In the genomic region with DNA sequence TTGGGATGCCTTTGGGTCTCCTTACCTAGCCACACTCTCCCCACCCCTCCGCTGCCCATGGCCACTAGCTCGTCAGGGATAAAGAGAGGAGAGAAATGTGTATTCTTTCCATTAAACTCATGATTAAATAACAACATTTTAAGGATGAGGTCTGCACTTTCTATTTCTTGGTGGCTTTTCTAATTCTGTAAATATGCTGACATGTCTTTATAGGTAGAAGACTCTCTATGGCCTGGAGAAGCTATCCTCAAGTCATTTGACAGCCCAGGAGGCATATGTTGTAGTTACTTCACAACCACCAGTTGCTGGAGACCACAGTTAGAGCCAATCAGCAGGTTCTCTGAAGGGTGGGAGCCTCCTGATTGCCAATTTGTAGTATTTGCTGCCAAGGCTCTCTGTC, we compare ENCODE assay signal across 19 cellular contexts.
DNase-seq lines count a peak whose midpoint lies in the region; ATAC-seq and TF ChIP-seq lines count a peak whose summit lies in the region.
"Had no signal": no experiment of that assay in that cellular context is flagged by ENCODE, and none has a peak within 500 bp of the region (broad histone marks: within the 10 kb centered on the region; RNA-seq: fewer than 3 reads in every experiment).

No MANE protein-coding gene starts in this region.

- TF ChIP-seq CTCF in HFFc6 (IDR thresholded peaks at IDR 0.05), result no peak
- no peak for TF ChIP-seq CTCF in dorsolateral prefrontal cortex (IDR thresholded peaks at IDR 0.05 in 54 of 56, conservative IDR thresholded peaks at IDR 0.05 in 2 of 56; ENCODE audit: low read depth in 1 of 56, partially characterized antibody in 56 of 56)
- TF ChIP-seq CTCF in smooth muscle cell (IDR thresholded peaks at IDR 0.05; ENCODE audit: borderline replicate concordance, insufficient read depth, poor library complexity, severe bottlenecking), result no peak
- TF ChIP-seq CTCF in sigmoid colon (IDR thresholded peaks at IDR 0.05), result no peak

- intact Hi-C loops in dorsolateral prefrontal cortex (cut with DNase I) (no loop called here), sigmoid colon (cut with DNase I) (no loop called here)

- ATAC-seq in GM19395 (IDR thresholded peaks at IDR 0.05; ENCODE audit: unreplicated experiment), result no peak

- H3K36me3 ChIP-seq in smooth muscle cell (ENCODE audit: low read depth) (no peaks in the 10 kb centered on the region), sigmoid colon (no peaks in the 10 kb centered on the region)
- H3K36me3 ChIP-seq: BLaER1, HAP-1 had no signal

- no peaks in the 10 kb centered on the region for H3K9me3 ChIP-seq in smooth muscle cell (replicated peaks; ENCODE audit: low read depth)
- no peaks in the 10 kb centered on the region for H3K9me3 ChIP-seq in sigmoid colon
- H3K9me3 ChIP-seq: BLaER1, HAP-1 had no signal

- no peak for TF ChIP-seq EP300 in sigmoid colon (IDR thresholded peaks at IDR 0.05)

- no peaks in the 10 kb centered on the region for H4K20me1 ChIP-seq in smooth muscle cell (ENCODE audit: low read depth)
- H4K20me1 ChIP-seq: BLaER1 had no signal

- peaks cover 0 to 3% (median 0%) of the 10 kb centered on the region in 45 donors for H3K27me3 ChIP-seq in dorsolateral prefrontal cortex
- H3K27me3 ChIP-seq in smooth muscle cell (ENCODE audit: low read depth), result no peaks in the 10 kb centered on the region
- H3K27me3 ChIP-seq in sigmoid colon, result no peaks in the 10 kb centered on the region
- H3K27me3 ChIP-seq: BLaER1 had no signal

- peaks cover 14% of the 10 kb centered on the region for H3K4me1 ChIP-seq in smooth muscle cell (ENCODE audit: low read depth)
- H3K4me1 ChIP-seq in sigmoid colon, result no peaks in the 10 kb centered on the region
- H3K4me1 ChIP-seq: HAP-1 had no signal

- H3K4me2 ChIP-seq in smooth muscle cell, result no peak overlapping the region
- H3K4me2 ChIP-seq: BLaER1 had no signal

- DNase-seq in HFFc6, result no peak
- peak; percentile 71 for DNase-seq in NCI-H446 treated with DMSO at 0.1 percent for 48 hours (lab: John Stamatoyannopoulos, UW)
- DNase-seq in dorsolateral prefrontal cortex, result no peak
- DNase-seq in smooth muscle cell (lab: John Stamatoyannopoulos, UW; ENCODE audit: unreplicated experiment), result no peak
- no peak for DNase-seq in G401 (ENCODE audit: low spot score)
- no peak for DNase-seq in sigmoid colon
- DNase-seq: AML-193; CD4-positive, alpha-beta memory T cell; DMS153; DMS79; GF-D8; GM23248; KG1 had no signal

- no peak for TF ChIP-seq POLR2A in sigmoid colon (IDR thresholded peaks at IDR 0.05)

- peak overlapping the region in 34 of 59 donors; percentile 13 to 83 (median 71) for H3K27ac ChIP-seq in dorsolateral prefrontal cortex
- peak overlapping the region; percentile 71 for H3K27ac ChIP-seq in smooth muscle cell (ENCODE audit: low read depth)
- H3K27ac ChIP-seq in sigmoid colon, result no peak overlapping the region
- H3K27ac ChIP-seq: BLaER1, GM23248, HL-60 had no signal

- in situ Hi-C loops in G401 (cut with HindIII; ENCODE audit: low sequenced_read_pairs), result no loop called here

- peak overlapping the region; percentile 93 for H3K27ac Mint-ChIP-seq in HFFc6
- H3K27ac Mint-ChIP-seq: CD14-positive monocyte; CD4-positive, alpha-beta memory T cell; IgD-negative memory B cell had no signal

- H3K79me2 ChIP-seq in smooth muscle cell (ENCODE audit: low read depth), result no peaks in the 10 kb centered on the region

- H3F3A ChIP-seq in smooth muscle cell (ENCODE audit: low read depth), result no peaks in the 10 kb centered on the region

- WGBS in smooth muscle cell (ENCODE audit: low lambda C conversion rate), result 98% methylated on average over 2 of the region's 2 CpGs
- 91 to 93% methylated on average over 2 of the region's 2 CpGs for WGBS in sigmoid colon, 2 donors

- no peaks in the 10 kb centered on the region for H3K9me3 Mint-ChIP-seq in HFFc6
- H3K9me3 Mint-ChIP-seq: CD14-positive monocyte; CD4-positive, alpha-beta memory T cell; IgD-negative memory B cell had no signal

- no peaks in the 10 kb centered on the region for H3K27me3 Mint-ChIP-seq in HFFc6 (ENCODE audit: insufficient read depth)

- no peak overlapping the region for H3K4me3 ChIP-seq in dorsolateral prefrontal cortex
- H3K4me3 ChIP-seq in smooth muscle cell, result no peak overlapping the region
- H3K4me3 ChIP-seq in sigmoid colon, result no peak overlapping the region
- H3K4me3 ChIP-seq: BLaER1, GM23248, HAP-1 had no signal

- H3K4me3 Mint-ChIP-seq in HFFc6, result no peak overlapping the region
- H3K4me3 Mint-ChIP-seq: CD14-positive monocyte; CD4-positive, alpha-beta memory T cell; IgD-negative memory B cell had no signal

- H3K4me1 Mint-ChIP-seq in HFFc6 (ENCODE audit: low read depth), result peaks cover 97% of the 10 kb centered on the region

- peaks cover 8% of the 10 kb centered on the region; the same call in 1 of the 2 replicates for H3K36me3 Mint-ChIP-seq in HFFc6 (ENCODE audit: low read depth)
- H3K36me3 Mint-ChIP-seq: CD14-positive monocyte; CD4-positive, alpha-beta memory T cell; IgD-negative memory B cell had no signal

- H2AFZ ChIP-seq in smooth muscle cell (ENCODE audit: low read depth), result peak overlapping the region; percentile 12
- H2AFZ ChIP-seq: GM23248 had no signal

- H3K9ac ChIP-seq in smooth muscle cell (ENCODE audit: low read depth), result no peak overlapping the region
- H3K9ac ChIP-seq: BLaER1, GM23248 had no signal

Comparison
In these comparisons a context has a peak if more than half of its experiments do, and no peak if none do; other contexts are left out.
1. H3K27ac ChIP-seq: peak in dorsolateral prefrontal cortex (34 of 59) and smooth muscle cell (single experiment); none in sigmoid colon (0 of 4).